In genomic region chr3:14369675-14370669, GRCh38 we compare ENCODE assay signal across 11 cellular contexts. TPM values are rescaled to one million over a fixed set of nuclear protein-coding genes. Genes with fewer than 3 reads are reported as not detected.
DNase-seq lines count a peak whose midpoint lies in the region; ATAC-seq and TF ChIP-seq lines count a peak whose summit lies in the region.
"Had no signal": no experiment of that assay in that cellular context is flagged by ENCODE, and none has a peak within 500 bp of the region (broad histone marks: within the 10 kb centered on the region; RNA-seq: fewer than 3 reads in every experiment).

No MANE protein-coding gene starts in this region.

- H3K4me3 Mint-ChIP-seq in stimulated activated memory B cell treated with anti-CD40 and anti-IgM and Interleukin-4, amounts not matched to agents 10 μg/mL and 1 μg/mL and 100 μg/mL, for 72 hours: no peak overlapping the region

- H3K4me1 Mint-ChIP-seq in stimulated activated memory B cell treated with anti-CD40 and anti-IgM and Interleukin-4, amounts not matched to agents 10 μg/mL and 1 μg/mL and 100 μg/mL, for 72 hours: no peaks in the 10 kb centered on the region

- no peaks in the 10 kb centered on the region for H3K36me3 ChIP-seq in right atrium auricular region
- H3K36me3 ChIP-seq in RWPE2 (ENCODE audit: low read depth): no peaks in the 10 kb centered on the region
- H3K36me3 ChIP-seq in effector memory CD4-positive, alpha-beta T cell (ENCODE audit: control insufficient read depth, insufficient read depth, low read length): no peaks in the 10 kb centered on the region
- H3K36me3 ChIP-seq: BLaER1 treated with 17β-estradiol and CSF1 and Interleukin-3, amounts not matched to agents 10 nM and 100 nM; tibial nerve had no signal

- no peaks in the 10 kb centered on the region for H3K9me3 Mint-ChIP-seq in stimulated activated memory B cell treated with anti-CD40 and anti-IgM and Interleukin-4, amounts not matched to agents 10 μg/mL and 1 μg/mL and 100 μg/mL, for 72 hours

- H3K4me1 ChIP-seq in right atrium auricular region (peaks cover 0 to 56% of the 10 kb centered on the region in 2 donors), RWPE2 (ENCODE audit: insufficient read depth, poor library complexity, severe bottlenecking) (peaks cover 12% of the 10 kb centered on the region)
- H3K4me1 ChIP-seq in effector memory CD4-positive, alpha-beta T cell (ENCODE audit: control insufficient read depth, insufficient read depth, low read length, poor library complexity, severe bottlenecking): no peaks in the 10 kb centered on the region

- H3K27ac ChIP-seq in right atrium auricular region (peak overlapping the region in 1 of 2 donors; percentile 73), RWPE2 (ENCODE audit: poor library complexity, severe bottlenecking) (no peak overlapping the region)
- H3K27ac ChIP-seq in effector memory CD4-positive, alpha-beta T cell (ENCODE audit: insufficient read depth, low read length, poor library complexity, severe bottlenecking): no peak overlapping the region
- H3K27ac ChIP-seq: dorsolateral prefrontal cortex, tibial nerve had no signal

- intact Hi-C loops in left ventricle myocardium superior (cut with micrococcal nuclease): no loop called here

- TF ChIP-seq CTCF in right atrium auricular region (IDR thresholded peaks at IDR 0.05): no peak
- no peak for TF ChIP-seq CTCF in RWPE2 (IDR thresholded peaks at IDR 0.05; ENCODE audit: poor library complexity, severe bottlenecking)
- no peak for TF ChIP-seq CTCF in GM20000 (IDR thresholded peaks at IDR 0.05; ENCODE audit: extremely low read depth, missing control alignments)

- ATAC-seq in left ventricle myocardium superior (peak; percentile 34), RWPE2 (ENCODE audit: low read depth) (peak; percentile 33; the same call in 2 of the 3 replicates)
- no peak for ATAC-seq in stimulated activated memory B cell treated with anti-CD40 and anti-IgM and Interleukin-4, amounts not matched to agents 10 μg/mL and 1 μg/mL and 100 μg/mL, for 72 hours

- H3K27me3 ChIP-seq in right atrium auricular region: no peaks in the 10 kb centered on the region
- H3K27me3 ChIP-seq in RWPE2 (ENCODE audit: insufficient read depth, poor library complexity, severe bottlenecking): no peaks in the 10 kb centered on the region
- no peaks in the 10 kb centered on the region for H3K27me3 ChIP-seq in effector memory CD4-positive, alpha-beta T cell (replicated peaks; ENCODE audit: control insufficient read depth, insufficient read depth, low read length, poor library complexity, severe bottlenecking)

- H3K27me3 Mint-ChIP-seq in stimulated activated memory B cell treated with anti-CD40 and anti-IgM and Interleukin-4, amounts not matched to agents 10 μg/mL and 1 μg/mL and 100 μg/mL, for 72 hours: peaks cover 42% of the 10 kb centered on the region

- DNase-seq in left ventricle myocardium superior (no peak), right atrium auricular region (ENCODE audit: low spot score) (no peak), RWPE2 (ENCODE audit: low spot score) (no peak), kidney tubule cell (ENCODE audit: low spot score) (peak; percentile 65), GM20000 (ENCODE audit: low spot score) (no peak), HPDE6-E6E7 (ENCODE audit: extremely low spot score) (no peak)
- no peak for DNase-seq in effector memory CD4-positive, alpha-beta T cell
- DNase-seq: dorsolateral prefrontal cortex had no signal

- no peak overlapping the region for H3K27ac Mint-ChIP-seq in stimulated activated memory B cell treated with anti-CD40 and anti-IgM and Interleukin-4, amounts not matched to agents 10 μg/mL and 1 μg/mL and 100 μg/mL, for 72 hours

- H3K4me3 ChIP-seq in right atrium auricular region (no peak overlapping the region), RWPE2 (ENCODE audit: severe bottlenecking) (no peak overlapping the region)
- no peak overlapping the region for H3K4me3 ChIP-seq in effector memory CD4-positive, alpha-beta T cell (ENCODE audit: insufficient read depth, low read depth, low read length, poor library complexity, severe bottlenecking)
- H3K4me3 ChIP-seq: BLaER1 treated with 17β-estradiol and CSF1 and Interleukin-3, amounts not matched to agents 10 nM and 100 nM; dorsolateral prefrontal cortex; tibial nerve had no signal

- H3K9me3 ChIP-seq in right atrium auricular region (no peaks in the 10 kb centered on the region), RWPE2 (ENCODE audit: severe bottlenecking) (no peaks in the 10 kb centered on the region)
- H3K9me3 ChIP-seq in effector memory CD4-positive, alpha-beta T cell (ENCODE audit: control insufficient read depth, low read length): no peaks in the 10 kb centered on the region
- H3K9me3 ChIP-seq: BLaER1 treated with 17β-estradiol and CSF1 and Interleukin-3, amounts not matched to agents 10 nM and 100 nM; tibial nerve had no signal

- H3K36me3 Mint-ChIP-seq in stimulated activated memory B cell treated with anti-CD40 and anti-IgM and Interleukin-4, amounts not matched to agents 10 μg/mL and 1 μg/mL and 100 μg/mL, for 72 hours: no peaks in the 10 kb centered on the region

RNA-seq across cellular contexts. Expression of gene SLC6A6, which starts 32.4 kb away (rescaled TPM):
- 14.1 TPM for total RNA-seq in left ventricle myocardium superior
- 10 to 100 TPM; 81.5 to 85.9 TPM for total RNA-seq in right atrium auricular region
